8 cellular contexts compared by ENCODE assay signal in the genomic region with DNA sequence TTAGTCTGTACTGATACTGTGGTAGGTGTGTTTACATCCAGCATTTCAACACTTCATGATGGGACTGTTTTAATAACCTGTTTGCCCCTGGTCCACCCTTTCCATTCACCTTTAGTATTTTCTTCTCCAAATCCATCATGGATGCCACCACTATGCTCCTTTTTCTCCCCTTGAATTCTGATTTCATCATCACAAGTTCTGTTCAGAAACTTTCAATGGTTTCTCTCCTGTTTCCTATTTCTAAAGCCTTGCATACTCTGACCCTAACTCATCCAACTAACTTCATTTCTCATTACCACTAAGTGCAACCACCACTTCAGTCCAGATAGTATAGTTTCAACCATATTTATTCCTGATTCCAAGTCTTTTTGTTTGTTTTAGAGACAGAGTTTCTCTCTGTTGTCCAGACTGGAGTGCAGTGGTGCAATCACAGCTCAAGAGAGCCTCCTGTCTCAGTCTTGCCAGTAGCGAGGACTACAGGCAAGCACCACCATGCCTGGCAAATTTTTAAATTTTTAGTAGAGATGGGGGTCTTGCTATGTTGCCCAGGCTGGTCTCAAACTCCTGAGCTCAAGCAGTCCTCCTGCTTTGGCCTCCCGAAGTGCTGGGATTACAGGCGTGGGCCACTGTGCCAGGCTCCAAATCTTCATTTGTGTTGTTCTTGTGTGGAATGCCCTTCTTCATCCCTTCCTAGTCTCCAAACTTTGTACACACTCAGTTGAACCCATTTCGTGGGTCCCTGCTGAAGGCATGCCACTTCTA. TPM values are rescaled to one million over a fixed set of nuclear protein-coding genes. Genes with fewer than 3 reads are reported as not detected.
DNase-seq lines count a peak whose midpoint lies in the region; ATAC-seq, FAIRE-seq and TF ChIP-seq lines count a peak whose summit lies in the region.

No MANE protein-coding gene starts in this region.

- in situ Hi-C loops in brain microvascular endothelial cell (cut with HindIII; ENCODE audit: low pct_ligation_motif_present, low sequenced_read_pairs), result no loop called here

- peaks cover 0 to 6% (median 0%) of the 10 kb centered on the region in 7 donors for H3K9me3 Mint-ChIP-seq in naive B cell

- peaks cover 19 to 42% (median 22%) of the 10 kb centered on the region in 3 donors for H3K4me1 Mint-ChIP-seq in naive B cell

- peaks cover 0 to 23% of the 10 kb centered on the region in 2 donors for H3K36me3 Mint-ChIP-seq in naive B cell

- H3K27me3 Mint-ChIP-seq in naive B cell, result no peaks in the 10 kb centered on the region

- H3K27ac Mint-ChIP-seq in naive B cell, result peak overlapping the region; percentile 57 to 98 (median 94)

- no peak for ATAC-seq in naive B cell (ENCODE audit: low read depth in 2 of 2)
- ATAC-seq in HG02678 (IDR thresholded peaks at IDR 0.05; ENCODE audit: unreplicated experiment), result no peak

- H3K36me3 ChIP-seq in BJ (ENCODE audit: control insufficient read depth, insufficient read depth, low read length) (no peaks in the 10 kb centered on the region), brain microvascular endothelial cell (replicated peaks) (no peaks in the 10 kb centered on the region)

- CTCF ChIA-PET in BJ (lab: Yijun Ruan, JAX), result no interaction called here

- FAIRE-seq in GM12892 (lab: Jason Lieb, UNC) (no peak), RCC 7860 (lab: Jason Lieb, UNC) (no peak)

- POLR2A ChIA-PET in BJ (lab: Charles Lee), result no interaction called here

- H3K4me3 Mint-ChIP-seq in naive B cell, result peak overlapping the region; percentile 75 to 100 (median 99)

- DNase-seq in BJ (ENCODE audit: low read depth) (no peak), brain microvascular endothelial cell (no peak), naive B cell (no peak), EL (no peak), GM12892 (ENCODE audit: insufficient read length) (no peak), RCC 7860 (ENCODE audit: low spot score) (no peak)
- DNase-seq in Jurkat, Clone E6-1 (ENCODE audit: low read depth, low spot score), result no peak

- no peak for TF ChIP-seq CTCF in BJ (IDR thresholded peaks at IDR 0.05; ENCODE audit: insufficient read depth, low read depth, low read length)
- TF ChIP-seq CTCF in brain microvascular endothelial cell (IDR thresholded peaks at IDR 0.05; ENCODE audit: low read depth, low read length, missing control alignments), result no peak

- TF ChIP-seq POLR2A in GM12892 (IDR thresholded peaks at IDR 0.05; ENCODE audit: low read depth, low read length), result no peak

- H3K27me3 ChIP-seq in BJ (ENCODE audit: control insufficient read depth, insufficient read depth, low read length) (no peaks in the 10 kb centered on the region), brain microvascular endothelial cell (replicated peaks) (no peaks in the 10 kb centered on the region)

- H3K27ac ChIP-seq in brain microvascular endothelial cell, result no peak overlapping the region

- H3K4me3 ChIP-seq in BJ (ENCODE audit: low read depth, low read length) (peak overlapping the region; percentile 98; the same call in 1 of the 2 replicates), brain microvascular endothelial cell (ENCODE audit: low read depth, low read length) (peak overlapping the region; percentile 99)
- H3K4me3 ChIP-seq in Jurkat, Clone E6-1 (ENCODE audit: low read length), result peak overlapping the region; percentile 100

RNA-seq across cellular contexts. Expression of gene LIN7C, which starts 1.2 kb away (rescaled TPM):
- 5.8 and 13.2 TPM in 2 replicates for polyA plus RNA-seq in BJ (2011; rRNA removed)
- 8.4 and 8.8 TPM in 2 replicates for polyA minus RNA-seq in BJ (2011; rRNA and poly(A)+ RNA removed)
- polyA plus RNA-seq in Jurkat, Clone E6-1 (2012; ENCODE audit: insufficient read depth, insufficient read length), result 2.8 TPM
- 10 to 100 TPM; 10.3 to 18.3 (median 14.3) TPM for polyA plus RNA-seq in naive B cell (ENCODE audit: low read depth in 6 of 6)
- 9.6 TPM for polyA plus RNA-seq in GM12892 (2012; ENCODE audit: missing spikeins)

RNA-seq across cellular contexts. Expression of gene LGR4, which starts 35.2 kb away (rescaled TPM):
- polyA plus RNA-seq in BJ (2011; rRNA removed) (7.6 and 12.5 TPM in 2 replicates), naive B cell (ENCODE audit: low read depth in 6 of 6) (1 to 10 TPM in 3 of 6 donors, under 1 TPM in 2, not detected in 1; 0.54 to 2.6 (median 1.2) TPM)
- 21.3 and 25.3 TPM in 2 replicates for polyA minus RNA-seq in BJ (2011; rRNA and poly(A)+ RNA removed)
- polyA plus RNA-seq in Jurkat, Clone E6-1 (2012; ENCODE audit: insufficient read depth, insufficient read length), result not detected
- 0.59 TPM for polyA plus RNA-seq in GM12892 (2012; ENCODE audit: missing spikeins)
